In genomic region chr1:9299571-9300541, GRCh38 we compare ENCODE assay signal across 8 cellular contexts. TPM values are rescaled to one million over a fixed set of nuclear protein-coding genes. Genes with fewer than 3 reads are reported as not detected.
A peak's percentile ranks its signal among the peaks of the same experiment; 100 is the strongest.
DNase-seq lines count a peak whose midpoint lies in the region; TF ChIP-seq lines count a peak whose summit lies in the region.
"Not testable (repeated sequence)": the region's sequence is repeated elsewhere in the genome, so short reads cannot be mapped to it uniquely, and the experiment has no call there.

No MANE protein-coding gene starts in this region.

- POLR2A ChIA-PET in HEK293 (lab: Yijun Ruan, JAX) = not testable (repeated sequence)

- not testable (repeated sequence) for H3K27ac ChIP-seq in HEK293 (ENCODE audit: extremely low read depth, low read depth, low read length)
- H3K27ac ChIP-seq in right atrium auricular region (peak overlapping the region; percentile 18 to 20), tibial artery (peak overlapping the region; percentile 43 to 62)

- H3K36me3 ChIP-seq in HEK293 (ENCODE audit: control insufficient read depth in 2 of 2, insufficient read depth in 1 of 2, low read length in 2 of 2); right atrium auricular region; tibial artery: not testable (repeated sequence)

- CTCF ChIA-PET in HEK293 (lab: Yijun Ruan, JAX) = not testable (repeated sequence)

- not testable (repeated sequence) for H3K4me3 ChIP-seq in HEK293 (ENCODE audit: low read depth, low read length); epithelial cell of esophagus (ENCODE audit: low read length); right atrium auricular region; tibial artery

- intact Hi-C loops in tibial artery (cut with DNase I; ENCODE audit: low total_unique reads) = loop anchor here (10.0 kb wide), 1 partner anchor 55 kb away; no protein-coding TSS in a partner anchor

- not testable (repeated sequence) for TF ChIP-seq CTCF in HEK293 (tag by site-specific recombination; IDR thresholded peaks at IDR 0.05); epithelial cell of esophagus (IDR thresholded peaks at IDR 0.05; ENCODE audit: insufficient read depth, low read depth, low read length, missing control alignments); right atrium auricular region (IDR thresholded peaks at IDR 0.05); tibial artery (IDR thresholded peaks at IDR 0.05)

- not testable (repeated sequence) for H3K9me3 ChIP-seq in HEK293 (ENCODE audit: control insufficient read depth, insufficient read depth, low read depth, low read length); right atrium auricular region; tibial artery

- not testable (repeated sequence) for H3K27me3 ChIP-seq in right atrium auricular region, tibial artery

- DNase-seq in AG20443 (ENCODE audit: low spot score) = peak; percentile 66
- DNase-seq in NOMO-1 treated with DMSO at 0.1 percent for 48 hours (lab: John Stamatoyannopoulos, UW; ENCODE audit: unreplicated experiment) = peak; percentile 29
- peak; percentile 35 for DNase-seq in amniotic stem cell (lab: John Stamatoyannopoulos, UW)
- peak; percentile 90 for DNase-seq in epithelial cell of esophagus (ENCODE audit: low read depth)
- DNase-seq in right atrium auricular region (ENCODE audit: low spot score); tibial artery: not testable (repeated sequence)
- DNase-seq in myocyte (ENCODE audit: low read depth) = peak; percentile 82

- not testable (repeated sequence) for H3K4me1 ChIP-seq in HEK293 (ENCODE audit: control insufficient read depth, insufficient read depth, low read length)
- H3K4me1 ChIP-seq in right atrium auricular region (peaks cover 0 to 68% of the 10 kb centered on the region in 2 donors), tibial artery (peaks cover 0 to 100% (median 79%) of the 10 kb centered on the region in 4 donors)

TF ChIP-seq in HEK293, 187 proteins besides CTCF, POLR2A, EP300 and RAD21:
- TF ChIP-seq ZNF692 (tag by site-specific recombination; IDR thresholded peaks at IDR 0.05) = peak; percentile 69
- TF ChIP-seq ATF2 (tag by site-specific recombination; IDR thresholded peaks at IDR 0.05; ENCODE audit: low read depth) = 0 out of 2 replicates have a peak, but pooled peaks have one; percentile 8
- TF ChIP-seq SCRT2 (tag by site-specific recombination; IDR thresholded peaks at IDR 0.05) = peak; percentile 87
- peak; percentile 34; the same call in 1 of the 2 replicates for TF ChIP-seq ZFP69B (tag by site-specific recombination; IDR thresholded peaks at IDR 0.05)
- TF ChIP-seq KLF1 (tag by site-specific recombination; IDR thresholded peaks at IDR 0.05) = peak; percentile 75

RNA-seq across cellular contexts. Expression of gene SPSB1, which starts 7.2 kb away (rescaled TPM):
- total RNA-seq in right atrium auricular region (10 to 100 TPM; 20.1 to 20.8 TPM), myocyte (16.8 and 36.1 TPM in 2 replicates)
- polyA plus RNA-seq in myocyte (2012) = 13.3 TPM
